Comparison of ENCODE assay signal across 17 cellular contexts in the genomic region with DNA sequence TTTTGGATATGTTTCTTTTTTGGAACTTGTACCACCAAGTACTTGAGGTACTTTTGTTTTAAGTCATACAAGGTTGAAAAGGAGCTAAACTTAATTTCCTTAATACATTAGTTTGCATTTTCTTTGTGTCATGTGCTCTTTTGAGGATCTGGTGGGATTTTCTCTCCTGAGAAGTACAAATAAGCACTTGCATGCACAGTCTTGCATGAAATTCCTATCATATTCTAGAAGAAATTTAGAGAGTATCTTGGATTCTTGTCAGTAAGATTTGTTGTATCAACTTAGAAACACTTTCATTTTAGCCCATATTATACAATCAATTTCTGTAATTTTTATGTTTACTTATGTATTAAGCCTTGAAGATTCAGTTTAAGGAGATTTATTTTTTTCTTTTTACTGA.
"Had no signal": no experiment of that assay in that cellular context is flagged by ENCODE, and none has a peak within 500 bp of the region (broad histone marks: within the 10 kb centered on the region; RNA-seq: fewer than 3 reads in every experiment).

No MANE protein-coding gene starts in this region.

- ATAC-seq: activated CD4-positive, alpha-beta T cell treated with anti-CD3 and anti-CD28 coated beads for 36 hours; activated CD8-positive, alpha-beta T cell treated with anti-CD3 and anti-CD28 coated beads for 36 hours; left colon; naive thymus-derived CD8-positive, alpha-beta T cell; sciatic nerve; upper lobe of right lung had no signal

- H3K27me3 ChIP-seq: ascending aorta, upper lobe of right lung had no signal

- H3K27ac ChIP-seq: ascending aorta, prostate gland, upper lobe of right lung had no signal

- H3K4me3 ChIP-seq: ascending aorta, lung, prostate gland, upper lobe of right lung had no signal

- H3K4me3 Mint-ChIP-seq: activated CD4-positive, alpha-beta T cell treated with anti-CD3 and anti-CD28 coated beads for 36 hours; activated CD8-positive, alpha-beta T cell treated with anti-CD3 and anti-CD28 coated beads for 36 hours; naive thymus-derived CD8-positive, alpha-beta T cell; stimulated activated naive CD8-positive, alpha-beta T cell treated with anti-CD3 and anti-CD28 coated beads, Interleukin-15, Interleukin-2, amounts not matched to agents 100 ng/mL and 50 ng/mL, for 24 hours had no signal

- H3K36me3 ChIP-seq: prostate gland had no signal

- DNase-seq: activated CD4-positive, alpha-beta T cell treated with anti-CD3 and anti-CD28 coated beads for 36 hours; activated CD8-positive, alpha-beta memory T cell treated with anti-CD3 and anti-CD28 coated beads, Interleukin-2, amount 50 U/mL, for 48 hours; activated CD8-positive, alpha-beta T cell treated with anti-CD3 and anti-CD28 coated beads for 36 hours; central memory CD4-positive, alpha-beta T cell; dermis blood vessel endothelial cell; glutamatergic neuron; left colon; naive thymus-derived CD8-positive, alpha-beta T cell; stimulated activated CD4-positive, alpha-beta T cell treated with anti-CD3 and anti-CD28 coated beads, Interleukin-12 subunit alpha, Interleukin-12 subunit beta, amount 100 ng/mL, for 4 hours; stimulated activated CD4-positive, alpha-beta T cell treated with anti-CD3 and anti-CD28 coated beads, Interleukin-2, amount 100 ng/mL, for 48 hours; T1000; upper lobe of right lung had no signal

- H3K27me3 Mint-ChIP-seq: activated CD4-positive, alpha-beta T cell treated with anti-CD3 and anti-CD28 coated beads for 36 hours; activated CD8-positive, alpha-beta T cell treated with anti-CD3 and anti-CD28 coated beads for 36 hours; naive thymus-derived CD8-positive, alpha-beta T cell; stimulated activated naive CD8-positive, alpha-beta T cell treated with anti-CD3 and anti-CD28 coated beads, Interleukin-15, Interleukin-2, amounts not matched to agents 100 ng/mL and 50 ng/mL, for 24 hours had no signal

- H3K27ac Mint-ChIP-seq: activated CD4-positive, alpha-beta T cell treated with anti-CD3 and anti-CD28 coated beads for 36 hours; activated CD8-positive, alpha-beta T cell treated with anti-CD3 and anti-CD28 coated beads for 36 hours; stimulated activated naive CD8-positive, alpha-beta T cell treated with anti-CD3 and anti-CD28 coated beads, Interleukin-15, Interleukin-2, amounts not matched to agents 100 ng/mL and 50 ng/mL, for 24 hours had no signal

- H3K9me3 ChIP-seq: ascending aorta, prostate gland, upper lobe of right lung had no signal

- H3K4me1 ChIP-seq: prostate gland had no signal
